12 cellular contexts compared by ENCODE assay signal in genomic region chr7:36653011-36653670, GRCh38.
DNase-seq lines count a peak whose midpoint lies in the region; ATAC-seq, FAIRE-seq and TF ChIP-seq lines count a peak whose summit lies in the region.
"Had no signal": no experiment of that assay in that cellular context is flagged by ENCODE, and none has a peak within 500 bp of the region (broad histone marks: within the 10 kb centered on the region; RNA-seq: fewer than 3 reads in every experiment).

No MANE protein-coding gene starts in this region.

- no peaks in the 10 kb centered on the region for H3K27me3 Mint-ChIP-seq in CD8-positive, alpha-beta memory T cell
- no peaks in the 10 kb centered on the region for H3K27me3 Mint-ChIP-seq in stimulated activated naive CD8-positive, alpha-beta T cell treated with anti-CD3 and anti-CD28 coated beads, Interleukin-15, amount 100 ng/mL, for 72 hours
- H3K27me3 Mint-ChIP-seq: activated CD4-positive, alpha-beta T cell treated with anti-CD3 and anti-CD28 coated beads, Interleukin-2, amount 10 ng/mL, durations not matched to agents 24 days and 14 days; T-cell had no signal

- no peaks in the 10 kb centered on the region for H3K27me3 ChIP-seq in parathyroid adenoma (ENCODE audit: control insufficient read depth, insufficient read depth, low read length)
- no peaks in the 10 kb centered on the region for H3K27me3 ChIP-seq in CD8-positive, alpha-beta memory T cell (ENCODE audit: insufficient read depth, low read length, poor library complexity, severe bottlenecking)

- H3K4me3 ChIP-seq in fibroblast of pulmonary artery (replicated peaks; ENCODE audit: low read depth, low read length): no peak overlapping the region
- H3K4me3 ChIP-seq in parathyroid adenoma (ENCODE audit: low read depth, low read length): no peak overlapping the region
- no peak overlapping the region for H3K4me3 ChIP-seq in CD8-positive, alpha-beta memory T cell (ENCODE audit: low read length)

- H3K9me3 ChIP-seq in parathyroid adenoma (ENCODE audit: control insufficient read depth, low read length): no peaks in the 10 kb centered on the region
- no peaks in the 10 kb centered on the region for H3K9me3 ChIP-seq in CD8-positive, alpha-beta memory T cell (ENCODE audit: low read length)

- H3K36me3 Mint-ChIP-seq in CD8-positive, alpha-beta memory T cell: peaks cover 15 to 62% (median 21%) of the 10 kb centered on the region in 3 donors

- H3K27ac ChIP-seq in parathyroid adenoma: no peak overlapping the region
- no peak overlapping the region for H3K27ac ChIP-seq in CD8-positive, alpha-beta memory T cell (ENCODE audit: low read depth, low read length)

- H3K9ac ChIP-seq in parathyroid adenoma: no peak overlapping the region

- H3K27ac Mint-ChIP-seq in CD8-positive, alpha-beta memory T cell: peak overlapping the region in 2 of 8 donors; percentile 29 to 43
- H3K27ac Mint-ChIP-seq in stimulated activated naive CD8-positive, alpha-beta T cell treated with anti-CD3 and anti-CD28 coated beads, Interleukin-15, amount 100 ng/mL, for 72 hours: peak overlapping the region in 1 of 2 donors; percentile 49
- H3K27ac Mint-ChIP-seq: activated CD4-positive, alpha-beta T cell treated with anti-CD3 and anti-CD28 coated beads, Interleukin-2, amount 10 ng/mL, durations not matched to agents 24 days and 14 days had no signal

- H3K4me1 ChIP-seq in parathyroid adenoma: no peaks in the 10 kb centered on the region
- peaks cover 6% of the 10 kb centered on the region for H3K4me1 ChIP-seq in CD8-positive, alpha-beta memory T cell (ENCODE audit: insufficient read depth, low read length)

- peaks cover 20 to 70% (median 63%) of the 10 kb centered on the region in 3 donors for H3K4me1 Mint-ChIP-seq in CD8-positive, alpha-beta memory T cell
- peaks cover 46% of the 10 kb centered on the region for H3K4me1 Mint-ChIP-seq in stimulated activated naive CD8-positive, alpha-beta T cell treated with anti-CD3 and anti-CD28 coated beads, Interleukin-15, amount 100 ng/mL, for 72 hours

- CTCF ChIA-PET in CD8-positive, alpha-beta memory T cell (lab: Charles Lee): interaction anchor here (1.6 kb wide), 1 partner anchor 18 kb away, joined by 8 read pairs; no protein-coding TSS in a partner anchor

- peaks cover 0 to 2% (median 0%) of the 10 kb centered on the region in 5 donors for H3K9me3 Mint-ChIP-seq in CD8-positive, alpha-beta memory T cell
- H3K9me3 Mint-ChIP-seq in stimulated activated naive CD8-positive, alpha-beta T cell treated with anti-CD3 and anti-CD28 coated beads, Interleukin-15, amount 100 ng/mL, for 72 hours: peaks cover 5 to 7% of the 10 kb centered on the region in 2 donors
- H3K9me3 Mint-ChIP-seq: activated naive CD4-positive, alpha-beta T cell treated with anti-CD3 and anti-CD28 coated beads for 36 hours; endodermal cell; T-cell had no signal

- no peaks in the 10 kb centered on the region for H3K36me3 ChIP-seq in parathyroid adenoma (ENCODE audit: control insufficient read depth, insufficient read depth, low read length)
- peaks cover 5% of the 10 kb centered on the region for H3K36me3 ChIP-seq in CD8-positive, alpha-beta memory T cell (ENCODE audit: insufficient read depth, low read length)

- FAIRE-seq in RCC 7860 (lab: Jason Lieb, UNC): peak; percentile 40
- FAIRE-seq: D721Med had no signal

- DNase-seq in HCEC 1CT (peak; percentile 63), RCC 7860 (ENCODE audit: low spot score) (no peak), fibroblast of pulmonary artery (ENCODE audit: low read depth) (peak; percentile 67)
- DNase-seq in CD8-positive, alpha-beta memory T cell: no peak
- no peak for DNase-seq in stimulated activated naive CD8-positive, alpha-beta T cell treated with anti-CD3 and anti-CD28 coated beads, Interleukin-15, amount 100 ng/mL, for 72 hours
- DNase-seq: activated CD4-positive, alpha-beta T cell treated with anti-CD3 and anti-CD28 coated beads, Interleukin-2, amount 10 ng/mL, durations not matched to agents 24 days and 14 days; activated naive CD4-positive, alpha-beta T cell treated with anti-CD3 and anti-CD28 coated beads for 36 hours; endodermal cell; T-cell had no signal

- H3K4me2 ChIP-seq in parathyroid adenoma (ENCODE audit: low read length): no peak overlapping the region

- POLR2A ChIA-PET in CD8-positive, alpha-beta memory T cell (lab: Charles Lee): no interaction called here

- H2AFZ ChIP-seq in parathyroid adenoma: peak overlapping the region; percentile 62

- TF ChIP-seq CTCF in fibroblast of pulmonary artery (IDR thresholded peaks at IDR 0.05; ENCODE audit: low read length, missing control alignments): no peak
- TF ChIP-seq CTCF in parathyroid adenoma (IDR thresholded peaks at IDR 0.05): no peak

- H3K79me2 ChIP-seq in parathyroid adenoma: no peaks in the 10 kb centered on the region

- H3K4me3 Mint-ChIP-seq in CD8-positive, alpha-beta memory T cell: no peak overlapping the region
- no peak overlapping the region for H3K4me3 Mint-ChIP-seq in stimulated activated naive CD8-positive, alpha-beta T cell treated with anti-CD3 and anti-CD28 coated beads, Interleukin-15, amount 100 ng/mL, for 72 hours
- H3K4me3 Mint-ChIP-seq: activated CD4-positive, alpha-beta T cell treated with anti-CD3 and anti-CD28 coated beads, Interleukin-2, amount 10 ng/mL, durations not matched to agents 24 days and 14 days; activated naive CD4-positive, alpha-beta T cell treated with anti-CD3 and anti-CD28 coated beads for 36 hours; endodermal cell; T-cell had no signal

- no peak for ATAC-seq in HG02938 (IDR thresholded peaks at IDR 0.05; ENCODE audit: unreplicated experiment)
- ATAC-seq in stimulated activated naive CD8-positive, alpha-beta T cell treated with anti-CD3 and anti-CD28 coated beads, Interleukin-15, amount 100 ng/mL, for 72 hours: no peak
- ATAC-seq: T-cell had no signal

Comparison
In these comparisons a context has a peak if more than half of its experiments do, and no peak if none do; other contexts are left out.
1. DNase-seq: peak in HCEC 1CT (single experiment) and fibroblast of pulmonary artery (single experiment); none in RCC 7860 (single experiment), CD8-positive, alpha-beta memory T cell (0 of 5) and stimulated activated naive CD8-positive, alpha-beta T cell treated with anti-CD3 and anti-CD28 coated beads, Interleukin-15, amount 100 ng/mL, for 72 hours (0 of 2).